In the genomic region with DNA sequence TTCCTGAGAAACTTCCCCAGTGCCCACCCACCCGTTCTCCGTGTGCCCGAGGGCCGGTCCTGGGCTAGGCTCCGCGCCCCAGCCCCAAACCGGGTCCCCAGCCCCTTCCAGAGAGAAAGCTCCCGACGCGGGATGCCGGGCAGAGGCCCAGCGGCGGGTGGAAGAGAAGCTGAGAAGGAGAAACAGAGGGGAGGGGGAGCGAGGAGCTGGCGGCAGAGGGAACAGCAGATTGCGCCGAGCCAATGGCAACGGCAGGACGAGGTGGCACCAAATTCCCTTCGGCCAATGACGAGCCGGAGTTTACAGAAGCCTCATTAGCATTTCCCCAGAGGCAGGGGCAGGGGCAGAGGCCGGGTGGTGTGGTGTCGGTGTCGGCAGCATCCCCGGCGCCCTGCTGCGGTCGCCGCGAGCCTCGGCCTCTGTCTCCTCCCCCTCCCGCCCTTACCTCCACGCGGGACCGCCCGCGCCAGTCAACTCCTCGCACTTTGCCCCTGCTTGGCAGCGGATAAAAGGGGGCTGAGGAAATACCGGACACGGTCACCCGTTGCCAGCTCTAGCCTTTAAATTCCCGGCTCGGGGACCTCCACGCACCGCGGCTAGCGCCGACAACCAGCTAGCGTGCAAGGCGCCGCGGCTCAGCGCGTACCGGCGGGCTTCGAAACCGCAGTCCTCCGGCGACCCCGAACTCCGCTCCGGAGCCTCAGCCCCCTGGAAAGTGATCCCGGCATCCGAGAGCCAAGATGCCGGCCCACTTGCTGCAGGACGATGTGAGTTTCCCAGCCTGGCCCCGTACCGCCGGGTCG, we compare ENCODE assay signal across 8 cellular contexts. TPM values are rescaled to one million over a fixed set of nuclear protein-coding genes. Genes with fewer than 3 reads are reported as not detected.
DNase-seq lines count a peak whose midpoint lies in the region; ATAC-seq and TF ChIP-seq lines count a peak whose summit lies in the region.

A gene (plus strand): TSS at position 469 of the 803 bp plus-strand sequence. CDS start 272 bp downstream, at position 741.

- H3K9me3 ChIP-seq in adipocyte (ENCODE audit: control insufficient read depth, low read length): no peaks in the 10 kb centered on the region
- no peaks in the 10 kb centered on the region for H3K9me3 ChIP-seq in heart left ventricle
- H3K9me3 ChIP-seq in transverse colon: no peaks in the 10 kb centered on the region

- H3K4me3 ChIP-seq in adipocyte (ENCODE audit: low read length): peak within 1 kb of the TSS; percentile 89
- H3K4me3 ChIP-seq in heart left ventricle: peak within 1 kb of the TSS; percentile 44 to 73 (median 60)
- H3K4me3 ChIP-seq in transverse colon: peak within 1 kb of the TSS; percentile 36 to 73 (median 56)

- TF ChIP-seq CTCF in GM13976 (IDR thresholded peaks at IDR 0.05; ENCODE audit: borderline replicate concordance, control extremely low read depth, extremely low read depth, insufficient read depth, missing control alignments): no peak
- TF ChIP-seq CTCF in heart left ventricle (IDR thresholded peaks at IDR 0.05): no peak
- peak in 1 of 5 experiments; percentile 11 for TF ChIP-seq CTCF in transverse colon (IDR thresholded peaks at IDR 0.05)

- H3K27me3 ChIP-seq in adipocyte (replicated peaks; ENCODE audit: control insufficient read depth, insufficient read depth, low read length) (no peaks in the 10 kb centered on the region), heart left ventricle (peaks cover 0 to 37% (median 0%) of the 10 kb centered on the region in 9 donors), transverse colon (no peaks in the 10 kb centered on the region)

- DNase-seq in GM13976 (ENCODE audit: low spot score): peak; percentile 95
- peak; percentile 95 for DNase-seq in NCI-H1436 treated with DMSO at 0.1 percent for 48 hours (lab: John Stamatoyannopoulos, UW)
- DNase-seq in T-cell: peak; percentile 43 to 78 (median 62)
- DNase-seq in adipocyte (ENCODE audit: low read depth): peak; percentile 94
- peak; percentile 77 to 86 (median 79) for DNase-seq in heart left ventricle
- peak; percentile 99 for DNase-seq in pons (ENCODE audit: low spot score)
- DNase-seq in transverse colon: peak; percentile 77

- WGBS in heart left ventricle, 4 donors: 0 to 1% (median 0%) methylated on average over 33 to 73 of the region's 73 CpGs
- 1% methylated on average over 51 of the region's 73 CpGs; no CpG with 5 or more reads in 1 of the 2 donors for WGBS in transverse colon (ENCODE audit: low coverage in 1 of 2), 2 donors

- ATAC-seq in HG02852 (IDR thresholded peaks at IDR 0.05; ENCODE audit: unreplicated experiment) (peak; percentile 90), T-cell (replicated peaks in 1 of 4) (peak; percentile 84 to 92 (median 86)), heart left ventricle (peak; percentile 51 to 88 (median 86))

- TF ChIP-seq EP300 in transverse colon (IDR thresholded peaks at IDR 0.05; ENCODE audit: low read depth): no peak

- CTCF ChIA-PET in T-cell (lab: Charles Lee): interaction anchor here (0.5 to 3.9 kb wide), 15 partner anchors 15 to 199 kb away, joined by 3 to 37 read pairs (median 4); a partner anchor contains a TSS

- H3K9me3 Mint-ChIP-seq in T-cell: no peaks in the 10 kb centered on the region

- intact Hi-C loops in heart left ventricle (cut with DNase I) (loop anchor here in 1 of 10 donors (2.0 kb wide), 1 partner anchor 26 kb away; no protein-coding TSS in a partner anchor), transverse colon (cut with DNase I; ENCODE audit: low total_unique reads) (no loop called here)

- peak within 1 kb of the TSS; percentile 80 to 88 (median 81) for H3K4me3 Mint-ChIP-seq in T-cell

- H3K4me1 ChIP-seq in adipocyte (ENCODE audit: control insufficient read depth, insufficient read depth, low read length): peaks cover 51% of the 10 kb centered on the region
- peaks cover 0 to 21% (median 11%) of the 10 kb centered on the region in 12 donors for H3K4me1 ChIP-seq in heart left ventricle
- H3K4me1 ChIP-seq in transverse colon: peaks cover 0 to 36% (median 21%) of the 10 kb centered on the region in 4 donors

- H3K36me3 ChIP-seq in adipocyte (ENCODE audit: control insufficient read depth, insufficient read depth, low read length, severe bottlenecking) (peaks cover 28% of the 10 kb centered on the region), heart left ventricle (no peaks in the 10 kb centered on the region), transverse colon (no peaks in the 10 kb centered on the region)

- H3K36me3 Mint-ChIP-seq in T-cell: peaks cover 7% of the 10 kb centered on the region

- H3K27ac Mint-ChIP-seq in T-cell: peak within 1 kb of the TSS; percentile 23 to 29

- H3K9ac ChIP-seq in adipocyte (ENCODE audit: low read length): peak within 1 kb of the TSS; percentile 87

- POLR2A ChIA-PET in T-cell (lab: Charles Lee): interaction anchor here (0.6 to 1.9 kb wide), 5 partner anchors 14 to 55 kb away, joined by 3 to 9 read pairs (median 4); no protein-coding TSS in a partner anchor

- in situ Hi-C loops in GM13976 (cut with MboI; ENCODE audit: low sequenced_read_pairs, unreplicated experiment): loop anchor here (10.0 kb wide), 1 partner anchor 168 kb away; a partner anchor contains a TSS
- in situ Hi-C loops in transverse colon (cut with MboI; ENCODE audit: low pct_ligation_motif_present in 1 of 4, low pct_unique_long_range_greater_than_20kb in 1 of 4, low sequenced_read_pairs in 3 of 4): loop anchor here in 3 of 4 donors (10.0 to 25.0 kb wide), 2 partner anchors 165 to 168 kb away; a partner anchor contains a TSS

- H3K27ac ChIP-seq in heart left ventricle: peak within 1 kb of the TSS in 3 of 12 donors; percentile 42 to 50 (median 45)
- H3K27ac ChIP-seq in transverse colon: peak within 1 kb of the TSS in 3 of 4 donors; percentile 63 to 72 (median 66)

- peaks cover 17 to 32% (median 21%) of the 10 kb centered on the region in 3 donors for H3K4me1 Mint-ChIP-seq in T-cell

- H3K27me3 Mint-ChIP-seq in T-cell: peaks cover 0 to 5% of the 10 kb centered on the region in 2 donors

- TF ChIP-seq POLR2A in heart left ventricle (IDR thresholded peaks at IDR 0.05) (peak in 1 of 2 donors; percentile 54), transverse colon (IDR thresholded peaks at IDR 0.05) (peak; percentile 78)

RNA-seq across cellular contexts. Expression of the gene that starts here (rescaled TPM):
- total RNA-seq in T-cell: 1 to 10 TPM; 2.1 to 5.7 (median 4.7) TPM
- 100 to 1,000 TPM in 1 of 9 donors, 10 to 100 TPM in 2, 1 to 10 TPM in 6; 2.3 to 216 (median 4.9) TPM for total RNA-seq in heart left ventricle
- 10 to 100 TPM; 16.8 to 66.9 TPM for polyA plus RNA-seq in heart left ventricle
- total RNA-seq in transverse colon: 10 to 100 TPM in 3 of 4 donors, 1 to 10 TPM in 1; 9.2 to 62.1 (median 21.8) TPM
